1 cellular context compared by ENCODE assay signal in genomic region chr6:85078071-85078470, GRCh38.
TF ChIP-seq lines count a peak whose summit lies in the region.

No MANE protein-coding gene starts in this region.

TF ChIP-seq in HEK293, 187 proteins besides CTCF, POLR2A, EP300 and RAD21 (continued from another document and continues in another):
- TF ChIP-seq ZNF488 (tag by site-specific recombination; IDR thresholded peaks at IDR 0.05) (no peak), ZNF791 (tag by site-specific recombination; IDR thresholded peaks at IDR 0.05) (no peak), ZNF621 (tag by site-specific recombination; IDR thresholded peaks at IDR 0.05) (no peak), ZNF132 (tag by site-specific recombination; IDR thresholded peaks at IDR 0.05; ENCODE audit: borderline replicate concordance) (no peak), ZNF16 (tag by site-specific recombination; IDR thresholded peaks at IDR 0.05; ENCODE audit: low read depth) (no peak), MZF1 (tag by site-specific recombination; IDR thresholded peaks at IDR 0.05; ENCODE audit: borderline replicate concordance) (peak; percentile 88), ZNF398 (tag by site-specific recombination; IDR thresholded peaks at IDR 0.05) (no peak; the same call in 1 of the 2 replicates), ZNF48 (tag by site-specific recombination; IDR thresholded peaks at IDR 0.05) (no peak), ZNF214 (tag by site-specific recombination; IDR thresholded peaks at IDR 0.05; ENCODE audit: borderline replicate concordance) (no peak), PRDM10 (tag by site-specific recombination; IDR thresholded peaks at IDR 0.05) (peak; percentile 61), ZNF610 (tag by site-specific recombination; IDR thresholded peaks at IDR 0.05; ENCODE audit: borderline replicate concordance) (no peak), ZNF184 (tag by site-specific recombination; IDR thresholded peaks at IDR 0.05) (peak; percentile 47; the same call in 1 of the 2 replicates), HOXC10 (CRISPR knock-in tag; IDR thresholded peaks at IDR 0.05) (no peak), ZNF843 (tag by site-specific recombination; IDR thresholded peaks at IDR 0.05) (peak; percentile 83), ZNF580 (tag by site-specific recombination; IDR thresholded peaks at IDR 0.05) (no peak), BCL6B (tag by site-specific recombination; IDR thresholded peaks at IDR 0.05) (no peak), ZNF596 (tag by site-specific recombination; IDR thresholded peaks at IDR 0.05) (no peak), SP7 (tag by site-specific recombination; IDR thresholded peaks at IDR 0.05) (peak; percentile 86), ZSCAN4 (tag by site-specific recombination; IDR thresholded peaks at IDR 0.05) (no peak), ZFP3 (tag by site-specific recombination; IDR thresholded peaks at IDR 0.05; ENCODE audit: low read depth) (no peak), ZBTB17 (tag by site-specific recombination; IDR thresholded peaks at IDR 0.05) (peak; percentile 77), HIC1 (tag by site-specific recombination; IDR thresholded peaks at IDR 0.05) (no peak), ZNF18 (tag by site-specific recombination; IDR thresholded peaks at IDR 0.05) (no peak; the same call in 1 of the 2 replicates), ZBTB44 (tag by site-specific recombination; IDR thresholded peaks at IDR 0.05) (peak; percentile 90), KLF16 (tag by site-specific recombination; IDR thresholded peaks at IDR 0.05) (no peak), ZNF501 (tag by site-specific recombination; IDR thresholded peaks at IDR 0.05) (no peak; the same call in 1 of the 2 replicates), ZSCAN30 (tag by site-specific recombination; IDR thresholded peaks at IDR 0.05) (peak; percentile 50; the same call in 1 of the 2 replicates), ZNF792 (tag by site-specific recombination; IDR thresholded peaks at IDR 0.05) (no peak), ZNF645 (tag by site-specific recombination; IDR thresholded peaks at IDR 0.05) (no peak), ZNF335 (tag by site-specific recombination; conservative IDR thresholded peaks at IDR 0.05) (no peak), ZBTB10 (tag by site-specific recombination; IDR thresholded peaks at IDR 0.05) (no peak), INSM2 (tag by site-specific recombination; IDR thresholded peaks at IDR 0.05) (peak; percentile 95), ZNF239 (tag by site-specific recombination; IDR thresholded peaks at IDR 0.05) (no peak), ZNF530 (tag by site-specific recombination; IDR thresholded peaks at IDR 0.05; ENCODE audit: low read depth) (no peak), SETDB1 (IDR thresholded peaks at IDR 0.05; ENCODE audit: insufficient read length, low read length) (peak; percentile 30), ZNF394 (tag by site-specific recombination; IDR thresholded peaks at IDR 0.05; ENCODE audit: borderline replicate concordance) (peak; percentile 61; the same call in 1 of the 2 replicates)
